Comparison of ENCODE assay signal across 16 cellular contexts in the genomic region with DNA sequence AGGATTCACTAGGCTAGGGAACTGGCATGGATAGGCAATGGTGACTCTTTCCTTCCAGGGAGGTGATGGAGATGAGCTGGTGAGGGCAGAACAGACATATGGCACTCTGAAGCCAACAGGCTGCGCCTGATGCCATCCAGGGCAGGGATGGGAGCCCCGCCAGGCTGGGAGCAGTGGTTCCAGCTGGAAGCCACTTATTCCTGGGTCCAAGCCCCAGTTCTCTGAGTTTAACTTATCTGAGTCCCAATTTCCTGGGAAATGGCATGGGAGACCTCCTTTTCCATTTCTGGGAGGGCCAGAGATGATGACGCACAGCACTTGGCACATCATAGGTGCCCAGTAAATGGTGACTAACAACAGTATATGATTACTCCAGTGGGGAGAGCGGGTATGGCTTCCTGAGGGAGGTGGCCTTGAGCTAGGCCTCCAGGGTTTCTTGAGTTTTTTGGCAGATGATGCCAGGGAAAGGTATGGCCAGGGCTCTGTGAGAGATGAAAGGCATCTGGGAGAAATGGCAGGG. TPM values are rescaled to one million over a fixed set of nuclear protein-coding genes. Genes with fewer than 3 reads are reported as not detected.
DNase-seq lines count a peak whose midpoint lies in the region; ATAC-seq and TF ChIP-seq lines count a peak whose summit lies in the region.
"Had no signal": no experiment of that assay in that cellular context is flagged by ENCODE, and none has a peak within 500 bp of the region (broad histone marks: within the 10 kb centered on the region; RNA-seq: fewer than 3 reads in every experiment).

No MANE protein-coding gene starts in this region.

- H3K4me1 ChIP-seq in lower lobe of right lung, result peaks cover 37% of the 10 kb centered on the region

- H3K9me3 Mint-ChIP-seq in brain, result peaks cover 0 to 2% (median 0%) of the 10 kb centered on the region in 5 experiments
- H3K9me3 Mint-ChIP-seq: memory B cell had no signal

- peak; percentile 52 for DNase-seq in DMS 273 (lab: John Stamatoyannopoulos, UW; ENCODE audit: unreplicated experiment)
- DNase-seq in DMS 273 treated with DMSO at 0.1 percent for 48 hours (lab: John Stamatoyannopoulos, UW), result no peak
- DNase-seq in lower lobe of right lung, result no peak
- peak in 7 of 49 donors; percentile 21 to 47 (median 26) for DNase-seq in substantia nigra (lab: John Stamatoyannopoulos, UW)
- no peak for DNase-seq in H4 (ENCODE audit: low spot score)
- DNase-seq: activated CD4-positive, CD25-positive, alpha-beta regulatory T cell; activated gamma-delta T cell; NCI-H1092; right lobe of liver; SIG-M5 had no signal

- H3K27me3 ChIP-seq in lower lobe of right lung (ENCODE audit: low read depth), result no peaks in the 10 kb centered on the region
- H3K27me3 ChIP-seq: right lobe of liver had no signal

- peak overlapping the region; percentile 66 to 91 (median 84) for H3K27ac Mint-ChIP-seq in brain
- H3K27ac Mint-ChIP-seq: memory B cell had no signal

- H3K4me1 Mint-ChIP-seq in brain, result peaks cover 92% of the 10 kb centered on the region

- intact Hi-C loops in lower lobe of right lung (cut with DNase I), result no loop called here

- no peak overlapping the region for H3K4me3 ChIP-seq in lower lobe of right lung
- H3K4me3 ChIP-seq: right lobe of liver had no signal

- H3K27ac ChIP-seq in lower lobe of right lung (peak overlapping the region; percentile 46), substantia nigra (ENCODE audit: low read depth, low read length, poor library complexity, severe bottlenecking) (peak overlapping the region; percentile 19)
- H3K27ac ChIP-seq: 22Rv1 had no signal

- H3K36me3 Mint-ChIP-seq in brain, result no peaks in the 10 kb centered on the region
- H3K36me3 Mint-ChIP-seq: memory B cell had no signal

- H3K36me3 ChIP-seq in lower lobe of right lung, result no peaks in the 10 kb centered on the region
- H3K36me3 ChIP-seq: right lobe of liver had no signal

- ATAC-seq in lower lobe of right lung, result no peak
- ATAC-seq in GM18511 (IDR thresholded peaks at IDR 0.05; ENCODE audit: unreplicated experiment), result no peak
- no peak for ATAC-seq in GM21515 (IDR thresholded peaks at IDR 0.05; ENCODE audit: unreplicated experiment)
- ATAC-seq: right lobe of liver had no signal

- peak overlapping the region in 2 of 5 experiments; percentile 8 to 44 for H3K4me3 Mint-ChIP-seq in brain
- H3K4me3 Mint-ChIP-seq: memory B cell had no signal

- no peaks in the 10 kb centered on the region for H3K9me3 ChIP-seq in lower lobe of right lung
- H3K9me3 ChIP-seq: right lobe of liver had no signal

- H3K27me3 Mint-ChIP-seq in brain, result peaks cover 6% of the 10 kb centered on the region

- no peak for TF ChIP-seq CTCF in brain (conservative IDR thresholded peaks at IDR 0.05)
- no peak for TF ChIP-seq CTCF in lower lobe of right lung (IDR thresholded peaks at IDR 0.05)

RNA-seq across cellular contexts. Expression of gene PDGFRB, which starts 7.2 kb away (rescaled TPM):
- 32.0 TPM for polyA plus RNA-seq in brain (ENCODE audit: insufficient read depth, low read depth, low replicate concordance)
- 89.3 TPM for total RNA-seq in lower lobe of right lung
- total RNA-seq in H4 (2014; rRNA removed; shearing (Covaris generic)), result 21.6 and 30.1 TPM in 2 replicates

RNA-seq across cellular contexts. Expression of gene CDX1, which starts 18.1 kb away (rescaled TPM):
- polyA plus RNA-seq in brain (ENCODE audit: insufficient read depth, low read depth, low replicate concordance), result not detected
- total RNA-seq in lower lobe of right lung, result not detected
- total RNA-seq in H4 (2014; rRNA removed; shearing (Covaris generic)), result not detected in 2 replicates
- total RNA-seq: HT1080, right lobe of liver had no signal

RNA-seq across cellular contexts. Expression of gene SLC6A7, which starts 41.4 kb away (rescaled TPM):
- 4.1 TPM for polyA plus RNA-seq in brain (ENCODE audit: insufficient read depth, low read depth, low replicate concordance)
- total RNA-seq in lower lobe of right lung, result not detected
- total RNA-seq in H4 (2014; rRNA removed; shearing (Covaris generic)), result not detected in 2 replicates
- total RNA-seq: HT1080, right lobe of liver had no signal
